9 cellular contexts compared by ENCODE assay signal in genomic region chr15:72222433-72222832, GRCh38. TPM values are rescaled to one million over a fixed set of nuclear protein-coding genes. Genes with fewer than 3 reads are reported as not detected.
DNase-seq lines count a peak whose midpoint lies in the region; ATAC-seq and TF ChIP-seq lines count a peak whose summit lies in the region.
"Had no signal": no experiment of that assay in that cellular context is flagged by ENCODE, and none has a peak within 500 bp of the region (broad histone marks: within the 10 kb centered on the region; RNA-seq: fewer than 3 reads in every experiment).

No MANE protein-coding gene starts in this region.

- ATAC-seq in GM21576 (IDR thresholded peaks at IDR 0.05; ENCODE audit: unreplicated experiment) = no peak
- ATAC-seq in GM19463 (IDR thresholded peaks at IDR 0.05; ENCODE audit: unreplicated experiment) = no peak
- no peak for ATAC-seq in GM18502 (IDR thresholded peaks at IDR 0.05; ENCODE audit: poor library complexity, unreplicated experiment)

- H3K4me1 ChIP-seq in esophagus muscularis mucosa (peaks cover 48 to 57% (median 52%) of the 10 kb centered on the region in 4 donors), prostate gland (replicated peaks) (peaks cover 7% of the 10 kb centered on the region)

- H3K36me3 ChIP-seq in esophagus muscularis mucosa = peaks cover 15 to 37% (median 18%) of the 10 kb centered on the region in 4 donors
- peaks cover 0 to 4% of the 10 kb centered on the region in 2 donors for H3K36me3 ChIP-seq in prostate gland

- H3K4me3 ChIP-seq in esophagus muscularis mucosa (no peak overlapping the region), prostate gland (no peak overlapping the region)

- H3K27me3 ChIP-seq in esophagus muscularis mucosa (no peaks in the 10 kb centered on the region), prostate gland (replicated peaks; ENCODE audit: insufficient read depth) (no peaks in the 10 kb centered on the region)

- POLR2A ChIA-PET in RWPE1 (lab: Yijun Ruan, JAX; ENCODE audit: low non-redundant PET) = interaction anchor here (0.7 to 1.2 kb wide), 2 partner anchors 9 to 21 kb away, joined by 4 to 7 read pairs; partner anchors contain the start of gene PKM

- TF ChIP-seq CTCF in RWPE1 (conservative IDR thresholded peaks at IDR 0.05; ENCODE audit: low read depth) = no peak; the same call in 1 of the 2 replicates
- no peak for TF ChIP-seq CTCF in esophagus muscularis mucosa (IDR thresholded peaks at IDR 0.05)
- TF ChIP-seq CTCF in prostate gland (IDR thresholded peaks at IDR 0.05) = peak in 1 of 4 experiments; percentile 7

- TF ChIP-seq EP300 in esophagus muscularis mucosa (IDR thresholded peaks at IDR 0.05) = no peak

- TF ChIP-seq POLR2A in esophagus muscularis mucosa (IDR thresholded peaks at IDR 0.05; ENCODE audit: low read depth) = no peak
- peak; percentile 44 for TF ChIP-seq POLR2A in prostate gland (IDR thresholded peaks at IDR 0.05)

- CTCF ChIA-PET in RWPE1 (lab: Yijun Ruan, JAX) = interaction anchor here (0.6 to 0.8 kb wide), 3 partner anchors 48 to 860 kb away, joined by 3 to 8 read pairs (median 3); no protein-coding TSS in a partner anchor

- DNase-seq in ELR (ENCODE audit: low read depth) (peak; percentile 48), RWPE1 (ENCODE audit: low spot score) (peak; percentile 96), esophagus muscularis mucosa (ENCODE audit: extremely low spot score) (no peak), prostate gland (ENCODE audit: low spot score) (peak; percentile 84), amniotic stem cell (lab: John Stamatoyannopoulos, UW) (no peak)
- DNase-seq: GOT3 had no signal

- H3K9me3 ChIP-seq in esophagus muscularis mucosa = no peaks in the 10 kb centered on the region
- H3K9me3 ChIP-seq in prostate gland = no peaks in the 10 kb centered on the region

- 63% methylated on average over 1 of the region's 4 CpGs for WGBS in esophagus muscularis mucosa
- WGBS in prostate gland = 40% methylated on average over 4 of the region's 4 CpGs

- H3K27ac ChIP-seq in RWPE1 (peak overlapping the region; percentile 99), esophagus muscularis mucosa (replicated peaks in 1 of 4) (peak overlapping the region; percentile 62 to 75 (median 68)), prostate gland (peak overlapping the region; percentile 11 to 55)

- intact Hi-C loops in esophagus muscularis mucosa (cut with DNase I) (no loop called here), prostate gland (cut with DNase I) (loop anchor here (10.0 kb wide), 1 partner anchor 108 kb away; the partner anchor contains the start of genes MYO9A and SENP8)

RNA-seq across cellular contexts. Expression of gene PKM, which starts 8.6 kb away (rescaled TPM):
- total RNA-seq in esophagus muscularis mucosa = 100 to 1,000 TPM; 392 to 605 (median 482) TPM
- total RNA-seq in prostate gland = 100 to 1,000 TPM; 470 to 513 TPM

RNA-seq across cellular contexts. Expression of gene GRAMD2A, which starts 24.8 kb away (rescaled TPM):
- total RNA-seq in esophagus muscularis mucosa = 1 to 10 TPM in 2 of 4 donors, under 1 TPM in 2; 0.33 to 2.5 (median 0.75) TPM
- 1 to 10 TPM; 4.3 to 6.4 TPM for total RNA-seq in prostate gland

RNA-seq across cellular contexts. Expression of gene PARP6, which starts 49.9 kb away (rescaled TPM):
- total RNA-seq in esophagus muscularis mucosa (10 to 100 TPM; 46.5 to 79.0 (median 53.7) TPM), prostate gland (10 to 100 TPM; 34.4 to 85.8 TPM)

Comparison
In these comparisons a context has a peak if more than half of its experiments do, and no peak if none do; other contexts are left out.
1. DNase-seq: peak in ELR (single experiment), RWPE1 (single experiment) and prostate gland (single experiment); none in esophagus muscularis mucosa (single experiment) and amniotic stem cell (single experiment).
2. H3K27ac ChIP-seq: peak in every context shown above with its lines; median percentile 99 in RWPE1; 68 in esophagus muscularis mucosa; 33 in prostate gland.